ENCODE assay signal across 4 cellular contexts in the genomic region with DNA sequence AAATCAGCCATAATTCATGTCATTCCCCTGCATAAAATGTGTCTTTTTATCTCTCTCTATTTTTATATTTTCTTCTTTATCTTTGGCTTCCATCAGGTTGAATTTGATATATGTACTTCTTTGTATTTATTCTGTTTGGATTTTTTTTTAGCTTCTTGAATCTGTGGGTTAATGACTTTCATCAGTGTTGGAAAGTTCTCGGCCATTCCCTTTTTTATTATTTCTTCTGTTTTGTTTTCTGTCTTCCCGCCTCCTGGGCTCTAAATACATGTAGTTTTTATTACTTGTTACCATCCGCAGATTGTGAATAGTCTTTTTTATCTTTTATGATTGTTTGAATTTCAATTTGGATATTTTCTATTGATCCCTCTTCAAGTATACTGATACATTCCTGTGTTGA.
"Had no signal": no experiment of that assay in that cellular context is flagged by ENCODE, and none has a peak within 500 bp of the region (broad histone marks: within the 10 kb centered on the region; RNA-seq: fewer than 3 reads in every experiment).

No MANE protein-coding gene starts in this region.

- H3K27ac ChIP-seq: HL-60, KMS-11 had no signal

- ATAC-seq: HepG2, K562 had no signal

- H3K4me3 ChIP-seq: K562 had no signal
